10 cellular contexts compared by ENCODE assay signal in the genomic region with DNA sequence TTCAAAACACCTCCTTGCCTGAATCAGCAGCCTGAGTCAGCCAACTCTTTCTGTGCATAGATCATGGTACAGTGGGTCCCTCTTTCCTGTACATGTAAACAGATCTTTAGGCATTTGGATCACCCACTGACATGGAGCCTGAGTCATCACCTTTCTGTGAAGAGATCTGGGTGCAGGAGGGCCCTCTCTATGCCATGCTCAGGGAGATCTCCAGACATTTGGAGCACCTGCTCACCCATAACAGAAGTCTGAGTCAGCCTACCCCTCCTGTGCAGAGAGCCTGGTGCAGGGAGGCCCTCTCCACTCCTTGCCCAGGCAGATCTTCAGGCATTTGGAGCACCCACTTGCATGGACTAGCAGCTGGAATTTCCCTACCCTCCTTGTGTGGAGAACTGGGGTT. TPM values are rescaled to one million over a fixed set of nuclear protein-coding genes. Genes with fewer than 3 reads are reported as not detected.
DNase-seq lines count a peak whose midpoint lies in the region; ATAC-seq and TF ChIP-seq lines count a peak whose summit lies in the region.
"Had no signal": no experiment of that assay in that cellular context is flagged by ENCODE, and none has a peak within 500 bp of the region (broad histone marks: within the 10 kb centered on the region; RNA-seq: fewer than 3 reads in every experiment).

No MANE protein-coding gene starts in this region.

- H3K9me3 ChIP-seq in uterus, result no peaks in the 10 kb centered on the region

- TF ChIP-seq POLR2A in uterus (IDR thresholded peaks at IDR 0.05), result no peak

- no peak for TF ChIP-seq CTCF in uterus (IDR thresholded peaks at IDR 0.05)

- H3K4me1 ChIP-seq in uterus, result no peaks in the 10 kb centered on the region

- H3K27me3 ChIP-seq in uterus, result no peaks in the 10 kb centered on the region

- ATAC-seq in GM21360 (IDR thresholded peaks at IDR 0.05; ENCODE audit: unreplicated experiment), result peak; percentile 18
- ATAC-seq in HG02870 (IDR thresholded peaks at IDR 0.05; ENCODE audit: unreplicated experiment), result peak; percentile 9
- no peak for ATAC-seq in HG02840 (IDR thresholded peaks at IDR 0.05; ENCODE audit: low FRiP score, unreplicated experiment)

- H3K27ac ChIP-seq in uterus, result no peak overlapping the region

- H3K36me3 ChIP-seq in uterus, result no peaks in the 10 kb centered on the region

- DNase-seq in T1000 (lab: John Stamatoyannopoulos, UW) (peak; percentile 31), myocyte (ENCODE audit: low read depth) (peak; percentile 1), SK-N-DZ (ENCODE audit: low spot score) (no peak), uterus (no peak), NAMALWA (ENCODE audit: low spot score) (no peak)
- DNase-seq: cerebellar nuclear complex had no signal

- intact Hi-C loops in uterus (cut with DNase I; ENCODE audit: low total_unique reads), result no loop called here

- H3K4me3 ChIP-seq in uterus, result no peak overlapping the region

RNA-seq across cellular contexts. Expression of a gene that starts 56.2 kb away (rescaled TPM):
- total RNA-seq in myocyte, result not detected in 2 replicates
- 0.10 TPM for polyA plus RNA-seq in myocyte (2012)
- polyA plus RNA-seq in SK-N-DZ (2014; cell fraction: cytosol; rRNA removed), result 0.20 TPM in 1 of 2 replicates, not detected in the other
- polyA plus RNA-seq in SK-N-DZ (2014; cell fraction: nucleus; rRNA removed), result not detected in 2 replicates
- total RNA-seq in uterus, result not detected
- total RNA-seq: pulmonary artery endothelial cell had no signal

RNA-seq across cellular contexts. Expression of a gene that starts 56.6 kb away (rescaled TPM):
- 0.35 TPM in 1 of 2 replicates, not detected in the other for total RNA-seq in myocyte
- 0.05 TPM for polyA plus RNA-seq in myocyte (2012)
- polyA plus RNA-seq in SK-N-DZ (2014; cell fraction: cytosol; rRNA removed), result 0.95 and 1.3 TPM in 2 replicates
- 2.1 and 2.6 TPM in 2 replicates for polyA plus RNA-seq in SK-N-DZ (2014; cell fraction: nucleus; rRNA removed)
- total RNA-seq in uterus, result 1 to 10 TPM in 1 of 4 donors, not detected in 3; 4.2 TPM
- total RNA-seq: pulmonary artery endothelial cell had no signal

Comparison
In these comparisons a context has a peak if more than half of its experiments do, and no peak if none do; other contexts are left out.
1. DNase-seq: peak in T1000 (single experiment) and myocyte (single experiment); none in SK-N-DZ (single experiment), uterus (0 of 2) and NAMALWA (single experiment).